Comparison of ENCODE assay signal across 8 cellular contexts in genomic region chr20:35579196-35579595, GRCh38. TPM values are rescaled to one million over a fixed set of nuclear protein-coding genes. Genes with fewer than 3 reads are reported as not detected.
"Had no signal": no experiment of that assay in that cellular context is flagged by ENCODE, and none has a peak within 500 bp of the region (broad histone marks: within the 10 kb centered on the region; RNA-seq: fewer than 3 reads in every experiment).

No MANE protein-coding gene starts in this region.

- DNase-seq: H9, HCEC 1CT had no signal

- FAIRE-seq: H1, H54 had no signal

- ATAC-seq: GM23338 had no signal

- H3K4me2 ChIP-seq: GM23338 had no signal

- H3K27ac ChIP-seq: HL-60 had no signal

- H3K36me3 Mint-ChIP-seq: IgD-negative memory B cell had no signal

- H2AFZ ChIP-seq: GM23338 had no signal

- H3K4me1 Mint-ChIP-seq: GM23338, H9, IgD-negative memory B cell had no signal

- H3K4me3 ChIP-seq: GM23338 had no signal

- H3K27ac Mint-ChIP-seq: GM23338, H9, IgD-negative memory B cell had no signal

- H3K4me3 Mint-ChIP-seq: GM23338, H9 had no signal

RNA-seq across cellular contexts. Expression of gene C20orf173, which starts 49.7 kb away (rescaled TPM):
- total RNA-seq: GM23338, H1, H9, HT1080 had no signal
- polyA plus RNA-seq: GM23338, H1, IgD-negative memory B cell had no signal
